ENCODE assay signal across 8 cellular contexts in the genomic region with DNA sequence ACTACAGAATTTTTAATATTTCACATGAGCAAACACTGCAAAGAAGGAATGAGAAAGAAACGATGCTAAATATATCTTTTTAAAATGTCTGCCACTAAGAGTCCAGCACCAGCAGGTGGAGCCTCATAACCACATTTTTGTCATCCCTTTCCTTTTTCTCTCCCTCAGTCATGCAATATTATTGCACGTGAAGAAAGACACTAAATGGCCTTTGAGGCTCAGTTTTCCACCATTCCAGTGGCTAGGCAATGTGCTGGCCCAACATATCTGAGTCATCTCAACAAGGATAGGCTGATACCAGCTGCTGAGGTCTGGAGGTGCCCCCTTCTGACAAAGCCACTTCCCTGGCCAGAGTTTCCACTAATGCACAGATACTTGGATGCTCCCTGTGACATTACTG. TPM values are rescaled to one million over a fixed set of nuclear protein-coding genes. Genes with fewer than 3 reads are reported as not detected.
A peak's percentile ranks its signal among the peaks of the same experiment; 100 is the strongest.
DNase-seq lines count a peak whose midpoint lies in the region; ATAC-seq, FAIRE-seq and TF ChIP-seq lines count a peak whose summit lies in the region.

No MANE protein-coding gene starts in this region.

- H3K4me2 ChIP-seq in Loucy (ENCODE audit: low read depth, low read length, poor library complexity, severe bottlenecking) (peak overlapping the region; percentile 87), SU-DHL-6 (ENCODE audit: low read depth, low read length, poor library complexity, severe bottlenecking) (peak overlapping the region; percentile 70), HepG2 (ENCODE audit: low read depth, low read length) (peak overlapping the region; percentile 90)

- BruUV-seq in HepG2 (replicated peaks; lab: Mats Ljungman, UMichigan) = no TSS peak

- H3K79me2 ChIP-seq in Loucy (ENCODE audit: insufficient read depth, low read length) (peaks cover 32% of the 10 kb centered on the region; the same call in 1 of the 2 replicates), SU-DHL-6 (ENCODE audit: insufficient read depth, low read length) (peaks cover 45% of the 10 kb centered on the region), HepG2 (ENCODE audit: insufficient read depth, low read length) (peaks cover 6% of the 10 kb centered on the region)

- TF ChIP-seq EP300 in HepG2 (IDR thresholded peaks at IDR 0.05; ENCODE audit: low read depth in 2 of 2, low read length in 2 of 2) = no peak
- TF ChIP-seq EP300 in HepG2 (CRISPR knock-in tag; IDR thresholded peaks at IDR 0.05; ENCODE audit: borderline replicate concordance) = no peak
- no peak for TF ChIP-seq EP300 in tibial nerve (IDR thresholded peaks at IDR 0.05)

- H3K4me3 ChIP-seq in Loucy (ENCODE audit: low read length, poor library complexity, severe bottlenecking) (peak overlapping the region; percentile 87), SU-DHL-6 (ENCODE audit: insufficient read depth, low read length, poor library complexity, severe bottlenecking) (peak overlapping the region; percentile 83), breast epithelium (no peak overlapping the region), HepG2 (replicated peaks in 1 of 3; ENCODE audit: insufficient read depth in 1 of 3, low read depth in 2 of 3, low read length in 3 of 3) (no peak overlapping the region), tibial nerve (no peak overlapping the region)

- 12% methylated on average over 2 of the region's 2 CpGs for WGBS in HepG2 (ENCODE audit: low lambda C conversion rate)
- WGBS in tibial nerve, 2 donors = 0 to 1% methylated on average over 2 of the region's 2 CpGs

- peak; percentile 21; the same call in 1 of the 2 replicates for TF ChIP-seq RAD21 in HepG2 (CRISPR knock-in tag; IDR thresholded peaks at IDR 0.05)

- TF ChIP-seq POLR2A in breast epithelium (IDR thresholded peaks at IDR 0.05) = no peak
- TF ChIP-seq POLR2A in HepG2 (IDR thresholded peaks at IDR 0.05; ENCODE audit: insufficient read depth in 1 of 2, low read depth in 2 of 2, low read length in 2 of 2) = no peak
- no peak for TF ChIP-seq POLR2A in tibial nerve (IDR thresholded peaks at IDR 0.05)

- ATAC-seq in HepG2 = 0 out of 3 replicates have a peak, but pooled peaks have one; percentile 7

- peak; percentile 24 for DNase-seq in NCI-H345 (lab: John Stamatoyannopoulos, UW)
- DNase-seq in NCI-H345 treated with DMSO at 0.1 percent for 48 hours (lab: John Stamatoyannopoulos, UW; ENCODE audit: unreplicated experiment) = no peak
- DNase-seq in H4 (ENCODE audit: low spot score) = peak; percentile 59
- DNase-seq in breast epithelium (ENCODE audit: low spot score in 2 of 2) = no peak
- peak; percentile 29 for DNase-seq in HepG2 (ENCODE audit: low spot score)
- peak in 1 of 2 donors; percentile 38 for DNase-seq in tibial nerve (ENCODE audit: low spot score in 2 of 2)

- intact Hi-C loops in breast epithelium (cut with DNase I; ENCODE audit: low total_unique reads) (no loop called here), HepG2 (cut with micrococcal nuclease; ENCODE audit: unreplicated experiment) (loop anchor here (1.0 to 5.0 kb wide), 4 partner anchors 39 to 335 kb away; no protein-coding TSS in a partner anchor)

- peak overlapping the region; percentile 88 for H3K27ac ChIP-seq in SU-DHL-6 (ENCODE audit: low read depth, low read length)
- peak overlapping the region in 1 of 2 donors; percentile 8 for H3K27ac ChIP-seq in breast epithelium
- H3K27ac ChIP-seq in HepG2 (ENCODE audit: extremely low read length, insufficient read depth, low read length) = no peak overlapping the region
- H3K27ac ChIP-seq in tibial nerve = no peak overlapping the region

- H3K9me3 ChIP-seq in Loucy (ENCODE audit: insufficient read depth, low read depth, low read length) = no peaks in the 10 kb centered on the region
- H3K9me3 ChIP-seq in SU-DHL-6 (ENCODE audit: insufficient read depth, low read length) = no peaks in the 10 kb centered on the region
- no peaks in the 10 kb centered on the region for H3K9me3 ChIP-seq in breast epithelium
- H3K9me3 ChIP-seq in HepG2 (ENCODE audit: low read length) = no peaks in the 10 kb centered on the region
- H3K9me3 ChIP-seq in tibial nerve = no peaks in the 10 kb centered on the region

- H3F3A ChIP-seq in Loucy (ENCODE audit: low read depth) = no peaks in the 10 kb centered on the region
- H3F3A ChIP-seq in SU-DHL-6 (ENCODE audit: insufficient read depth) = peaks cover 49% of the 10 kb centered on the region

- H4K20me1 ChIP-seq in Loucy (ENCODE audit: insufficient read depth, low read length, poor library complexity, severe bottlenecking) = no peaks in the 10 kb centered on the region
- H4K20me1 ChIP-seq in SU-DHL-6 (ENCODE audit: low read depth, low read length) = no peaks in the 10 kb centered on the region
- no peaks in the 10 kb centered on the region for H4K20me1 ChIP-seq in HepG2 (ENCODE audit: insufficient read depth, low read length)

- H3K36me3 ChIP-seq in Loucy (ENCODE audit: insufficient read depth, low read length) (no peaks in the 10 kb centered on the region), SU-DHL-6 (ENCODE audit: low read length) (peaks cover 18% of the 10 kb centered on the region; the same call in 1 of the 2 replicates), breast epithelium (no peaks in the 10 kb centered on the region), HepG2 (replicated peaks in 1 of 2; ENCODE audit: control insufficient read depth in 1 of 2, insufficient read depth in 2 of 2, low read length in 2 of 2) (peaks cover 0 to 8% of the 10 kb centered on the region in 2 experiments; a peak in 1 of 5 replicates), tibial nerve (peaks cover 0 to 13% (median 0%) of the 10 kb centered on the region in 3 donors)

- H2AFZ ChIP-seq in Loucy (ENCODE audit: low read length) (0 out of 2 replicates have a peak overlapping the region, but pooled peaks have one; percentile 21), SU-DHL-6 (ENCODE audit: low read depth, low read length, severe bottlenecking) (peak overlapping the region; percentile 42), HepG2 (ENCODE audit: low read length) (no peak overlapping the region)

- no peak for FAIRE-seq in HepG2 (lab: Jason Lieb, UNC)

- in situ Hi-C loops in HepG2 (cut with HindIII; ENCODE audit: extremely low pct_ligation_motif_present, low pct_unique_long_range_greater_than_20kb) = no loop called here

- CTCF ChIA-PET in HepG2 (lab: Yijun Ruan, JAX; ENCODE audit: low intra/inter-chr PET ratio, low total read pairs) = interaction anchor here (1.2 to 2.5 kb wide), 2 partner anchors 13 to 126 kb away, joined by 4 to 19 read pairs; no protein-coding TSS in a partner anchor

- H3K27me3 ChIP-seq in Loucy (ENCODE audit: insufficient read depth, low read length, poor library complexity, severe bottlenecking) (no peaks in the 10 kb centered on the region), SU-DHL-6 (ENCODE audit: low read length) (no peaks in the 10 kb centered on the region), breast epithelium (no peaks in the 10 kb centered on the region), HepG2 (ENCODE audit: control insufficient read depth in 1 of 2, insufficient read depth in 2 of 2, low read length in 2 of 2) (no peaks in the 10 kb centered on the region; a peak in 1 of 5 replicates), tibial nerve (no peaks in the 10 kb centered on the region)

- peak overlapping the region; percentile 74 for H3K9ac ChIP-seq in Loucy (ENCODE audit: low read depth, low read length, poor library complexity, severe bottlenecking)
- H3K9ac ChIP-seq in SU-DHL-6 (ENCODE audit: low read length) = peak overlapping the region; percentile 59
- no peak overlapping the region for H3K9ac ChIP-seq in HepG2 (ENCODE audit: insufficient read depth, low read depth, low read length)

- TF ChIP-seq CTCF in Loucy (conservative IDR thresholded peaks at IDR 0.05; ENCODE audit: low read length) (peak; percentile 75), SU-DHL-6 (IDR thresholded peaks at IDR 0.05; ENCODE audit: insufficient read depth, low read length, poor library complexity, severe bottlenecking) (peak; percentile 77), breast epithelium (IDR thresholded peaks at IDR 0.05) (peak in 2 of 3 donors; percentile 29 to 33), HepG2 (CRISPR knock-in tag; IDR thresholded peaks at IDR 0.05) (peak; percentile 65), tibial nerve (IDR thresholded peaks at IDR 0.05) (peak; percentile 32 to 60 (median 37))

- H3K4me1 ChIP-seq in Loucy (ENCODE audit: insufficient read depth, low read length, poor library complexity, severe bottlenecking) (peaks cover 28% of the 10 kb centered on the region), breast epithelium (no peaks in the 10 kb centered on the region), HepG2 (ENCODE audit: insufficient read depth, low read length) (peaks cover 19% of the 10 kb centered on the region), tibial nerve (peaks cover 0 to 35% (median 16%) of the 10 kb centered on the region in 4 donors)

- no peaks in the 10 kb centered on the region for H3K9me2 ChIP-seq in Loucy (replicated peaks; ENCODE audit: low read depth, low read length)
- H3K9me2 ChIP-seq in SU-DHL-6 (replicated peaks; ENCODE audit: insufficient read depth, low read length) = no peaks in the 10 kb centered on the region

- POLR2A ChIA-PET in HepG2 (lab: Yijun Ruan, JAX) = no interaction called here

RNA-seq across cellular contexts. Expression of gene ALKBH8, which starts 1.8 kb away (rescaled TPM):
- total RNA-seq in H4 (2014; rRNA removed; shearing (Covaris generic)) = 7.9 and 12.6 TPM in 2 replicates
- 10 to 100 TPM in 1 of 3 donors, 1 to 10 TPM in 2; 6.2 to 11.4 (median 8.2) TPM for total RNA-seq in breast epithelium
- 9.1 and 15.3 TPM in 2 replicates for total RNA-seq in HepG2 (2016; rRNA removed; fragmentation: Illumina TruSeq; extraction: Trizol)
- 0.81 and 0.88 TPM in 2 replicates for total RNA-seq in HepG2 (2016; cell fraction: cytosol; rRNA removed; fragmentation: Illumina TruSeq; extraction: Trizol; ENCODE audit: low read depth)
- 9.3 and 13.9 TPM in 2 replicates for total RNA-seq in HepG2 (2016; cell fraction: insoluble cytoplasmic fraction; rRNA removed; fragmentation: Illumina TruSeq; extraction: Trizol)
- 3.3 and 3.7 TPM in 2 replicates for total RNA-seq in HepG2 (2016; cell fraction: membrane; rRNA removed; fragmentation: Illumina TruSeq; extraction: Trizol)
- 10.3 and 11.6 TPM in 2 replicates for total RNA-seq in HepG2 (2016; cell fraction: nucleus; rRNA removed; fragmentation: Illumina TruSeq; extraction: Trizol)
- polyA plus RNA-seq in HepG2 (2011; rRNA removed) = 1.9 and 2.4 TPM in 2 replicates
- polyA plus RNA-seq in HepG2 (2011; cell fraction: cytosol; rRNA removed) = 0.97 and 1.9 TPM in 2 replicates
- 1.4 and 1.7 TPM in 2 replicates for polyA plus RNA-seq in HepG2 (2011; cell fraction: nucleus; rRNA removed)
- polyA plus RNA-seq in HepG2 (2012) = 3.4 and 4.2 TPM in 2 replicates
- polyA plus RNA-seq in HepG2 (2016; cell fraction: cytosol; fragmentation: Illumina TruSeq; extraction: Trizol; ENCODE audit: low read depth) = 0.20 and 0.32 TPM in 2 replicates
- polyA plus RNA-seq in HepG2 (2016; cell fraction: insoluble cytoplasmic fraction; fragmentation: Illumina TruSeq; extraction: Trizol; ENCODE audit: low read depth) = 9.2 and 10.7 TPM in 2 replicates
- polyA plus RNA-seq in HepG2 (2016; cell fraction: membrane; fragmentation: Illumina TruSeq; extraction: Trizol; ENCODE audit: low read depth) = 1.5 TPM in 2 replicates
- 6.6 and 9.3 TPM in 2 replicates for polyA plus RNA-seq in HepG2 (2016; cell fraction: nucleus; fragmentation: Illumina TruSeq; extraction: Trizol; ENCODE audit: insufficient read depth, low read depth)
- 1.7 and 3.2 TPM in 2 replicates for polyA minus RNA-seq in HepG2 (2011; rRNA and poly(A)+ RNA removed; ENCODE audit: low replicate concordance)
- 2.7 and 4.3 TPM in 2 replicates for polyA minus RNA-seq in HepG2 (2011; cell fraction: cytosol; rRNA and poly(A)+ RNA removed)
- 12.0 and 17.3 TPM in 2 replicates for polyA minus RNA-seq in HepG2 (2011; cell fraction: nucleus; rRNA and poly(A)+ RNA removed)
- total RNA-seq in tibial nerve = 1 to 10 TPM; 3.6 to 6.3 (median 5.5) TPM

RNA-seq across cellular contexts. Expression of gene ELMOD1, which starts 27.2 kb away (rescaled TPM):
- total RNA-seq in H4 (2014; rRNA removed; shearing (Covaris generic)) = 3.3 and 3.9 TPM in 2 replicates
- total RNA-seq in breast epithelium (not detected), HepG2 (2016; rRNA removed; fragmentation: Illumina TruSeq; extraction: Trizol) (not detected in 2 replicates), tibial nerve (1 to 10 TPM in 2 of 4 donors, under 1 TPM in 2; 0.30 to 1.2 (median 0.85) TPM)
- not detected in 2 replicates for total RNA-seq in HepG2 (2016; cell fraction: cytosol; rRNA removed; fragmentation: Illumina TruSeq; extraction: Trizol; ENCODE audit: low read depth)
- total RNA-seq in HepG2 (2016; cell fraction: insoluble cytoplasmic fraction; rRNA removed; fragmentation: Illumina TruSeq; extraction: Trizol) = not detected in 2 replicates
- 0.06 TPM in 1 of 2 replicates, not detected in the other for total RNA-seq in HepG2 (2016; cell fraction: membrane; rRNA removed; fragmentation: Illumina TruSeq; extraction: Trizol)
- total RNA-seq in HepG2 (2016; cell fraction: nucleus; rRNA removed; fragmentation: Illumina TruSeq; extraction: Trizol) = not detected in 2 replicates
- 0.05 TPM in 1 of 2 replicates, not detected in the other for polyA plus RNA-seq in HepG2 (2011; rRNA removed)
- polyA plus RNA-seq in HepG2 (2011; cell fraction: cytosol; rRNA removed) = 0.03 and 0.04 TPM in 2 replicates
- not detected in 2 replicates for polyA plus RNA-seq in HepG2 (2011; cell fraction: nucleus; rRNA removed)
- polyA plus RNA-seq in HepG2 (2012) = not detected in 2 replicates
- polyA plus RNA-seq in HepG2 (2016; cell fraction: cytosol; fragmentation: Illumina TruSeq; extraction: Trizol; ENCODE audit: low read depth) = 0.05 TPM in 1 of 2 replicates, not detected in the other
- not detected in 2 replicates for polyA plus RNA-seq in HepG2 (2016; cell fraction: insoluble cytoplasmic fraction; fragmentation: Illumina TruSeq; extraction: Trizol; ENCODE audit: low read depth)
- 0.08 TPM in 1 of 2 replicates, not detected in the other for polyA plus RNA-seq in HepG2 (2016; cell fraction: membrane; fragmentation: Illumina TruSeq; extraction: Trizol; ENCODE audit: low read depth)
- polyA plus RNA-seq in HepG2 (2016; cell fraction: nucleus; fragmentation: Illumina TruSeq; extraction: Trizol; ENCODE audit: insufficient read depth, low read depth) = not detected in 2 replicates
- polyA minus RNA-seq in HepG2 (2011; rRNA and poly(A)+ RNA removed; ENCODE audit: low replicate concordance) = not detected in 2 replicates
- not detected in 2 replicates for polyA minus RNA-seq in HepG2 (2011; cell fraction: cytosol; rRNA and poly(A)+ RNA removed)
- polyA minus RNA-seq in HepG2 (2011; cell fraction: nucleus; rRNA and poly(A)+ RNA removed) = not detected in 2 replicates

Comparison
In these comparisons a context has a peak if more than half of its experiments do, and no peak if none do; other contexts are left out.
1. DNase-seq: peak in NCI-H345 (single experiment), H4 (single experiment) and HepG2 (single experiment); none in NCI-H345 treated with DMSO at 0.1 percent for 48 hours (single experiment) and breast epithelium (0 of 2).
2. H3K4me3 ChIP-seq: peak in Loucy (single experiment) and SU-DHL-6 (single experiment); none in breast epithelium (0 of 3), HepG2 (0 of 3) and tibial nerve (0 of 4).
3. Peak in every context shown above with its lines, with median percentiles within 50 percentile points of each other: H3K4me2 ChIP-seq and CTCF ChIP-seq.